7 cellular contexts compared by ENCODE assay signal in the genomic region with DNA sequence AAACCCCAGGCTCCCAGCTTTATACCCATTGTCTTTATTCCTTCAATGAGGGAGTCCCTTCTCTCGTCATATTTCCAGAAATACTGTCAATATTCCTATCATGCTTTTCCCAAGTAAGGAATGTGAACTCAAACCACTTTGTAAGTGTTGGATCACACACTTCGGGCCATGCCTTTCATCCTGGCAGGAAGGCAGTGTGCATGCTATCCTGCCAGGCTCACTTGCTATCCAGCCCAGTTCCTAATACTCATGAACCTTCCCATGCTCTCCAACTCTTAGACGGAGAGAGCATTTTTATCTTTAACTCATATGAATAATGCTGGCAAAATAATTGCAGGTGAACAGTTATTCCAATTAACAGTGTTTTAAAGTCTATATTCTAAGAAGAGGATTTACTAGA.
"Had no signal": no experiment of that assay in that cellular context is flagged by ENCODE, and none has a peak within 500 bp of the region (broad histone marks: within the 10 kb centered on the region; RNA-seq: fewer than 3 reads in every experiment).

No MANE protein-coding gene starts in this region.

- H3K27me3 Mint-ChIP-seq: IgD-negative memory B cell had no signal

- ATAC-seq: HepG2, K562 had no signal

- H3K4me3 Mint-ChIP-seq: IgD-negative memory B cell had no signal

- H3K27ac ChIP-seq: HL-60 had no signal

- H3K36me3 Mint-ChIP-seq: IgD-negative memory B cell had no signal

- H3K27ac Mint-ChIP-seq: IgD-negative memory B cell had no signal

- DNase-seq: IMR-90, KBM-7, KG1 had no signal

- H3K4me3 ChIP-seq: K562 had no signal
